8 cellular contexts compared by ENCODE assay signal in the genomic region with DNA sequence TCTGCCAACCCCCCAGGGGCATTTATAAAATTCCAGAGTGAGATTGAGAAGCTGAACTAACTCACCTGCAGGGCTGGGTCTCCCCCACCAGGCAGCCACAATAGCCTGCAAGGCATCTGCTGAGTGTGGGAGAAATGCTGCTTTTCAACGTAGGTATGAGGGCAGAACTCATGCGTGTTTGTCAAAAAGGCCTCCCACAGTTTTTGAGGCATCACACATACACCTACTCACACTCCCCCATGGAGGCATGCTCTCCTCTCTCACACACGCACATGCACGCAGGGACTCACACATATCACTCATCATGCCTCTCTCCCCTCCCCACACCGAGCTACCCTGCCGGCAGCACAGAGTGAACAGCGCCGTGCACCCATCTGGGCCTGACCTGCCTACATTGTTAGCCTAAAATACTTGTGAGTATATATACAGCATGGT.
A peak's percentile ranks its signal among the peaks of the same experiment; 100 is the strongest.
DNase-seq lines count a peak whose midpoint lies in the region; ATAC-seq and TF ChIP-seq lines count a peak whose summit lies in the region.

No MANE protein-coding gene starts in this region.

- ATAC-seq in HG03521 (IDR thresholded peaks at IDR 0.05; ENCODE audit: unreplicated experiment), result peak; percentile 71
- peak; percentile 84 for ATAC-seq in activated T-helper 17 cell treated with anti-CD3 and anti-CD28 coated beads, Interleukin-2, amount 50 U/mL, for 72 hours (replicated peaks)

- H3K27me3 Mint-ChIP-seq in activated T-helper 17 cell treated with anti-CD3 and anti-CD28 coated beads, Interleukin-2, amount 50 U/mL, for 72 hours, result no peaks in the 10 kb centered on the region

- DNase-seq in Ammon's horn (ENCODE audit: low spot score) (peak; percentile 54), GM20000 (ENCODE audit: low spot score) (peak; percentile 32), HPDE6-E6E7 (ENCODE audit: extremely low spot score) (no peak), inferior parietal cortex (ENCODE audit: extremely low spot score) (no peak), NCI-H146 (lab: John Stamatoyannopoulos, UW) (no peak)
- DNase-seq in stimulated activated CD4-positive, alpha-beta T cell treated with anti-CD3 and anti-CD28 coated beads, Interleukin-1b, Interleukin-23, amount 100 ng/mL, for 1 hour (ENCODE audit: low read depth in 2 of 2), result peak; percentile 24 to 31

- no peaks in the 10 kb centered on the region for H3K9me3 Mint-ChIP-seq in activated T-helper 17 cell treated with anti-CD3 and anti-CD28 coated beads, Interleukin-2, amount 50 U/mL, for 72 hours

- H3K4me3 Mint-ChIP-seq in activated T-helper 17 cell treated with anti-CD3 and anti-CD28 coated beads, Interleukin-2, amount 50 U/mL, for 72 hours, result peak overlapping the region; percentile 72

- peak; percentile 18 for TF ChIP-seq CTCF in GM20000 (IDR thresholded peaks at IDR 0.05; ENCODE audit: extremely low read depth, missing control alignments)

- H3K4me1 Mint-ChIP-seq in activated T-helper 17 cell treated with anti-CD3 and anti-CD28 coated beads, Interleukin-2, amount 50 U/mL, for 72 hours, result peaks cover 57% of the 10 kb centered on the region

- peak overlapping the region; percentile 88 for H3K27ac Mint-ChIP-seq in activated T-helper 17 cell treated with anti-CD3 and anti-CD28 coated beads, Interleukin-2, amount 50 U/mL, for 72 hours

- peaks cover 6% of the 10 kb centered on the region for H3K36me3 Mint-ChIP-seq in activated T-helper 17 cell treated with anti-CD3 and anti-CD28 coated beads, Interleukin-2, amount 50 U/mL, for 72 hours (ENCODE audit: low read depth)

Comparison
In these comparisons a context has a peak if more than half of its experiments do, and no peak if none do; other contexts are left out.
1. DNase-seq: peak in Ammon's horn (single experiment), GM20000 (single experiment) and stimulated activated CD4-positive, alpha-beta T cell treated with anti-CD3 and anti-CD28 coated beads, Interleukin-1b, Interleukin-23, amount 100 ng/mL, for 1 hour (2 of 2); none in HPDE6-E6E7 (single experiment), inferior parietal cortex (single experiment) and NCI-H146 (single experiment).